Comparison of ENCODE assay signal across 1 cellular context in the genomic region with DNA sequence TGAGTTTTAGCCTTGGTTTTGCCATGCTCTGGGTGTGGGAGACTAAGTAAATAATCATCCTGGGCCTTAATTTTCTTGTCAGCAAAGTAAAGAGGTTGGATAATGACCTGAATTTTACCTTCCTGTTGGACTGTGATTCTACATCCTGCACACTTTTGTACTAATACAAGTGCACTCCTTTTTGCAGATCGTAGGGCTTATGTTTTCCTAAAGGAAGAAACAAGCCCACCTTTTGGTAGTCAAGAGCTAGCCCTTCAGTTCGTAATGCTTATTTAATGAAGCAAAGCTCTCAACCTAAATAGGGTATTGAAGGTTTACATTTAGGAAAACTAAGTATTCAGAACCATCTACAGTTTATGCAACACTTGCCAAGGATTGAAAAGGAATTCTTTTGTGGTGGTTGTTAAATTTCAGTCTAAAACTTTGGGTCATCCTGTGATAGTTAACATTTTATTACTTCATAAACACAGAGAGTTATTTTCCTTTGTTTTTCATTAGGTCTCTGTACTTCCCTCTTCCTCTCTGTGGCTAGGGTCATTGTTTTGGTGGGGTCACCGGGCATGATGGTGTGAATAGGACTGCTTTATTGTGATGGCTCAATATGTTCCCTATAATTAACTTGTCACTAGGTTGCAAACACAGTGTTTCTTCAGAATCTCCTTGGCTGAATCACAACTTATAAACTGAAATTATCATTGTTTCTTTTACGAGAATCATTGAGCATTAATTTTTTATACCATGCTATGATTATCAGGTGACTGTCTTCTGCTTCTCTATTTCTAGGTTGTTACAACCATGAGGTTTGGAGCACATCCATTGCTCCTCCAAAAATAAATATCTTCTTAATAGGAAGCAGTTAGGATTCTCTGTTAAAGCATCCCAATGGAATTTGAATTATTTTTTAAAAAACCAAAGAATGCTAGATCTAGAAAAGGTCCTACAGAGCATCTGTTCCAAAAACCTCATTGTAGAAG.
TF ChIP-seq lines count a peak whose summit lies in the region.

No MANE protein-coding gene starts in this region.

TF ChIP-seq in endothelial cell of umbilical vein, 7 proteins besides CTCF, POLR2A, EP300 and RAD21 (continued from another document):
- TF ChIP-seq, protein P1, sequence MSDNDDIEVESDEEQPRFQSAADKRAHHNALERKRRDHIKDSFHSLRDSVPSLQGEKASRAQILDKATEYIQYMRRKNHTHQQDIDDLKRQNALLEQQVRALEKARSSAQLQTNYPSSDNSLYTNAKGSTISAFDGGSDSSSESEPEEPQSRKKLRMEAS (IDR thresholded peaks at IDR 0.05; ENCODE audit: insufficient read depth, insufficient read length) = no peak
- TF ChIP-seq GATA2 (IDR thresholded peaks at IDR 0.05; ENCODE audit: insufficient read depth, insufficient read length, low read depth, low read length) = no peak
